ENCODE assay signal across 12 cellular contexts in genomic region chr10:28248092-28248491, GRCh38. TPM values are rescaled to one million over a fixed set of nuclear protein-coding genes. Genes with fewer than 3 reads are reported as not detected.
A peak's percentile ranks its signal among the peaks of the same experiment; 100 is the strongest.
DNase-seq lines count a peak whose midpoint lies in the region; ATAC-seq and TF ChIP-seq lines count a peak whose summit lies in the region.
"Had no signal": no experiment of that assay in that cellular context is flagged by ENCODE, and none has a peak within 500 bp of the region (broad histone marks: within the 10 kb centered on the region; RNA-seq: fewer than 3 reads in every experiment).

No MANE protein-coding gene starts in this region.

- H3K36me3 Mint-ChIP-seq in activated CD4-positive, alpha-beta T cell treated with anti-CD3 and anti-CD28 coated beads, Interleukin-2, amount 10 ng/mL, durations not matched to agents 24 days and 14 days (ENCODE audit: low read depth) = no peaks in the 10 kb centered on the region
- no peaks in the 10 kb centered on the region for H3K36me3 Mint-ChIP-seq in mesothelial cell of epicardium

- H3K27me3 Mint-ChIP-seq in activated CD4-positive, alpha-beta T cell treated with anti-CD3 and anti-CD28 coated beads, Interleukin-2, amount 10 ng/mL, durations not matched to agents 24 days and 14 days = peaks cover 3% of the 10 kb centered on the region
- no peaks in the 10 kb centered on the region for H3K27me3 Mint-ChIP-seq in mesothelial cell of epicardium (ENCODE audit: low read depth)

- peak; percentile 23 for ATAC-seq in stimulated activated naive CD8-positive, alpha-beta T cell treated with anti-CD3 and anti-CD28 coated beads, Interleukin-15, Interleukin-2, amounts not matched to agents 100 U/mL and 50 U/mL, for 24 hours
- ATAC-seq in HG02885 (IDR thresholded peaks at IDR 0.05; ENCODE audit: poor library complexity, unreplicated experiment) = no peak

- H3K9me3 Mint-ChIP-seq in activated CD4-positive, alpha-beta T cell treated with anti-CD3 and anti-CD28 coated beads, Interleukin-2, amount 10 ng/mL, durations not matched to agents 24 days and 14 days = no peaks in the 10 kb centered on the region
- peaks cover 4% of the 10 kb centered on the region for H3K9me3 Mint-ChIP-seq in mesothelial cell of epicardium

- no peak overlapping the region for H3K27ac Mint-ChIP-seq in activated CD4-positive, alpha-beta T cell treated with anti-CD3 and anti-CD28 coated beads, Interleukin-2, amount 10 ng/mL, durations not matched to agents 24 days and 14 days
- no peak overlapping the region for H3K27ac Mint-ChIP-seq in mesothelial cell of epicardium

- peak; percentile 53 for DNase-seq in activated CD4-positive, alpha-beta T cell treated with anti-CD3 and anti-CD28 coated beads, Interleukin-2, amount 10 ng/mL, durations not matched to agents 24 days and 14 days
- DNase-seq in activated CD4-positive, alpha-beta T cell treated with anti-CD3 and anti-CD28 coated beads for 48 hours = no peak
- peak; percentile 39 for DNase-seq in SKM-1 treated with dmso at 0.1 percent for 144 hours (lab: John Stamatoyannopoulos, UW; ENCODE audit: unreplicated experiment)
- peak; percentile 8 for DNase-seq in fibroblast of the aortic adventitia (ENCODE audit: low read depth)
- no peak for DNase-seq in stimulated activated naive CD8-positive, alpha-beta T cell treated with anti-CD3 and anti-CD28 coated beads, Interleukin-15, Interleukin-2, amounts not matched to agents 100 U/mL and 50 U/mL, for 24 hours
- DNase-seq in midbrain (lab: John Stamatoyannopoulos, UW) = no peak
- DNase-seq in mesothelial cell of epicardium (ENCODE audit: low spot score in 2 of 2, unreplicated experiment in 2 of 2) = no peak
- DNase-seq: BE2C; foreskin melanocyte; NCI-H1092; stimulated activated naive CD4-positive, alpha-beta T cell had no signal

- no peak overlapping the region for H3K4me3 ChIP-seq in fibroblast of the aortic adventitia (ENCODE audit: low read depth, low read length)

- peaks cover 6% of the 10 kb centered on the region for H3K4me1 Mint-ChIP-seq in activated CD4-positive, alpha-beta T cell treated with anti-CD3 and anti-CD28 coated beads, Interleukin-2, amount 10 ng/mL, durations not matched to agents 24 days and 14 days
- H3K4me1 Mint-ChIP-seq in mesothelial cell of epicardium = peaks cover 3% of the 10 kb centered on the region

- TF ChIP-seq CTCF in fibroblast of the aortic adventitia (IDR thresholded peaks at IDR 0.05; ENCODE audit: insufficient read depth, low read length) (no peak), mesothelial cell of epicardium (IDR thresholded peaks at IDR 0.05; ENCODE audit: unreplicated experiment) (no peak)

- H3K4me3 Mint-ChIP-seq in activated CD4-positive, alpha-beta T cell treated with anti-CD3 and anti-CD28 coated beads, Interleukin-2, amount 10 ng/mL, durations not matched to agents 24 days and 14 days = no peak overlapping the region
- no peak overlapping the region for H3K4me3 Mint-ChIP-seq in mesothelial cell of epicardium

- intact Hi-C loops in activated CD4-positive, alpha-beta T cell treated with anti-CD3 and anti-CD28 coated beads, Interleukin-2, amount 10 ng/mL, durations not matched to agents 24 days and 14 days (cut with micrococcal nuclease) = no loop called here

RNA-seq across cellular contexts. Expression of gene MPP7, which starts 54.8 kb away (rescaled TPM):
- 0.43 and 0.54 TPM in 2 replicates for total RNA-seq in activated CD4-positive, alpha-beta T cell treated with anti-CD3 and anti-CD28 coated beads, Interleukin-2, amount 10 ng/mL, durations not matched to agents 24 days and 14 days
- total RNA-seq in fibroblast of the aortic adventitia (ENCODE audit: low replicate concordance) = 1.4 and 2.7 TPM in 2 replicates
- total RNA-seq in mesothelial cell of epicardium = 10.6 to 12.6 TPM (median 12.4 TPM) in 3 replicates

Comparison
In these comparisons a context has a peak if more than half of its experiments do, and no peak if none do; other contexts are left out.
1. DNase-seq: peak in activated CD4-positive, alpha-beta T cell treated with anti-CD3 and anti-CD28 coated beads, Interleukin-2, amount 10 ng/mL, durations not matched to agents 24 days and 14 days (single experiment), SKM-1 treated with dmso at 0.1 percent for 144 hours (single experiment) and fibroblast of the aortic adventitia (single experiment); none in activated CD4-positive, alpha-beta T cell treated with anti-CD3 and anti-CD28 coated beads for 48 hours (single experiment), stimulated activated naive CD8-positive, alpha-beta T cell treated with anti-CD3 and anti-CD28 coated beads, Interleukin-15, Interleukin-2, amounts not matched to agents 100 U/mL and 50 U/mL, for 24 hours (single experiment), midbrain (single experiment) and mesothelial cell of epicardium (0 of 2).